Comparison of ENCODE assay signal across 1 cellular context in the genomic region with DNA sequence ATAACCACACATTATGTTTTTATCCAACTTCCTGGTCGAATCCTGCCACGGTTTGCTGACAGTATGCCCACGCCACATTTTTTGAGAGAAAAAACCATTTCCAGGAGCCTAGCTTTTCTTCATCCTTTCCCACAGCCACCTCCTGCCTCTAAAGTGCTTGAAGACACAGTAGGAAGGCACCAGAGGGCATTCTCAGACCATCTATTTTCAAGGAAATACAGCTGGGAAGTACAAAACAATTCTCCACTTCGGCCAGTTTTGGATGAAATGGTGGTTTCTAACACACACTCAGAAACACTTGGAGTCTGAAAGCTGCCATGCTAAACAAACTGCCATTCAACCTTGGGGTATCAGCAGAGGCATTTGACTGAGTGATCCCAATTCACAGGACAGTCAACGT.
TF ChIP-seq lines count a peak whose summit lies in the region.

No MANE protein-coding gene starts in this region.

TF ChIP-seq in Ishikawa, 13 proteins besides CTCF, POLR2A, EP300 and RAD21 (continued from another document):
- TF ChIP-seq, protein P1, sequence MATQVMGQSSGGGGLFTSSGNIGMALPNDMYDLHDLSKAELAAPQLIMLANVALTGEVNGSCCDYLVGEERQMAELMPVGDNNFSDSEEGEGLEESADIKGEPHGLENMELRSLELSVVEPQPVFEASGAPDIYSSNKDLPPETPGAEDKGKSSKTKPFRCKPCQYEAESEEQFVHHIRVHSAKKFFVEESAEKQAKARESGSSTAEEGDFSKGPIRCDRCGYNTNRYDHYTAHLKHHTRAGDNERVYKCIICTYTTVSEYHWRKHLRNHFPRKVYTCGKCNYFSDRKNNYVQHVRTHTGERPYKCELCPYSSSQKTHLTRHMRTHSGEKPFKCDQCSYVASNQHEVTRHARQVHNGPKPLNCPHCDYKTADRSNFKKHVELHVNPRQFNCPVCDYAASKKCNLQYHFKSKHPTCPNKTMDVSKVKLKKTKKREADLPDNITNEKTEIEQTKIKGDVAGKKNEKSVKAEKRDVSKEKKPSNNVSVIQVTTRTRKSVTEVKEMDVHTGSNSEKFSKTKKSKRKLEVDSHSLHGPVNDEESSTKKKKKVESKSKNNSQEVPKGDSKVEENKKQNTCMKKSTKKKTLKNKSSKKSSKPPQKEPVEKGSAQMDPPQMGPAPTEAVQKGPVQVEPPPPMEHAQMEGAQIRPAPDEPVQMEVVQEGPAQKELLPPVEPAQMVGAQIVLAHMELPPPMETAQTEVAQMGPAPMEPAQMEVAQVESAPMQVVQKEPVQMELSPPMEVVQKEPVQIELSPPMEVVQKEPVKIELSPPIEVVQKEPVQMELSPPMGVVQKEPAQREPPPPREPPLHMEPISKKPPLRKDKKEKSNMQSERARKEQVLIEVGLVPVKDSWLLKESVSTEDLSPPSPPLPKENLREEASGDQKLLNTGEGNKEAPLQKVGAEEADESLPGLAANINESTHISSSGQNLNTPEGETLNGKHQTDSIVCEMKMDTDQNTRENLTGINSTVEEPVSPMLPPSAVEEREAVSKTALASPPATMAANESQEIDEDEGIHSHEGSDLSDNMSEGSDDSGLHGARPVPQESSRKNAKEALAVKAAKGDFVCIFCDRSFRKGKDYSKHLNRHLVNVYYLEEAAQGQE (IDR thresholded peaks at IDR 0.05; ENCODE audit: low read depth) = no peak
- no peak for TF ChIP-seq YY1 (IDR thresholded peaks at IDR 0.05; ENCODE audit: low read depth)
- TF ChIP-seq TCF12 (IDR thresholded peaks at IDR 0.05; ENCODE audit: low read depth) = no peak
- TF ChIP-seq NFIC (IDR thresholded peaks at IDR 0.05) = no peak
- TF ChIP-seq CREB1 (IDR thresholded peaks at IDR 0.05; ENCODE audit: low read depth) = no peak
